15 cellular contexts compared by ENCODE assay signal in genomic region chr1:65558215-65558614, GRCh38.
DNase-seq lines count a peak whose midpoint lies in the region; ATAC-seq, FAIRE-seq and TF ChIP-seq lines count a peak whose summit lies in the region.
"Had no signal": no experiment of that assay in that cellular context is flagged by ENCODE, and none has a peak within 500 bp of the region (broad histone marks: within the 10 kb centered on the region; RNA-seq: fewer than 3 reads in every experiment).

No MANE protein-coding gene starts in this region.

- H3K4me3 Mint-ChIP-seq in osteocyte (ENCODE audit: unreplicated experiment) = no peak overlapping the region

- DNase-seq in AG09319 (ENCODE audit: extremely low read depth, low read depth) (peak; percentile 4), HEK293T (ENCODE audit: extremely low spot score) (no peak), bronchial epithelial cell (ENCODE audit: low read depth) (peak; percentile 26), fibroblast of peridontal ligament (ENCODE audit: extremely low read depth) (peak; percentile 60), osteocyte (ENCODE audit: extremely low spot score, unreplicated experiment) (no peak), HK-2 (ENCODE audit: unreplicated experiment) (no peak)
- DNase-seq: C1 segment of cervical spinal cord, Karpas-422, NCI-H187 treated with DMSO at 0.1 percent for 48 hours, NCI-H748 treated with DMSO at 0.1 percent for 48 hours, PC-3 had no signal

- H3K36me3 ChIP-seq in bronchial epithelial cell (ENCODE audit: control insufficient read depth, insufficient read depth, low read length) = no peaks in the 10 kb centered on the region

- H3K27me3 Mint-ChIP-seq in osteocyte (ENCODE audit: unreplicated experiment) = no peaks in the 10 kb centered on the region

- H3K27me3 ChIP-seq in bronchial epithelial cell (ENCODE audit: control insufficient read depth, insufficient read depth, low read length) = no peaks in the 10 kb centered on the region

- peaks cover 9% of the 10 kb centered on the region for H3K9me3 Mint-ChIP-seq in osteocyte (ENCODE audit: unreplicated experiment)

- no peak overlapping the region for H3K27ac Mint-ChIP-seq in osteocyte (ENCODE audit: unreplicated experiment)

- TF ChIP-seq CTCF in AG09319 (IDR thresholded peaks at IDR 0.05; ENCODE audit: low read depth, low read length) = no peak
- TF ChIP-seq CTCF in bronchial epithelial cell (IDR thresholded peaks at IDR 0.05; ENCODE audit: insufficient read depth, low read length, severe bottlenecking) = no peak
- TF ChIP-seq CTCF in osteocyte (IDR thresholded peaks at IDR 0.05) = no peak

- CTCF ChIA-PET in HEK293T (lab: Yijun Ruan, JAX) = no interaction called here

- ATAC-seq in GM19035 (IDR thresholded peaks at IDR 0.05; ENCODE audit: unreplicated experiment) (no peak), HG03565 (IDR thresholded peaks at IDR 0.05; ENCODE audit: unreplicated experiment) (no peak)
- ATAC-seq: PC-3 had no signal

- H3K4me3 ChIP-seq in bronchial epithelial cell (ENCODE audit: low read depth, low read length) = no peak overlapping the region

- H3K36me3 Mint-ChIP-seq in osteocyte (ENCODE audit: unreplicated experiment) = peaks cover 3% of the 10 kb centered on the region

- peaks cover 11% of the 10 kb centered on the region for H3K4me1 Mint-ChIP-seq in osteocyte (ENCODE audit: unreplicated experiment)

- POLR2A ChIA-PET in HEK293T (lab: Yijun Ruan, JAX) = no interaction called here

- no peak for FAIRE-seq in bronchial epithelial cell (lab: Jason Lieb, UNC)
- FAIRE-seq: A204.1, H54 had no signal

TF ChIP-seq in HEK293T, 16 proteins besides CTCF, POLR2A, EP300 and RAD21:
- TF ChIP-seq LEF1 (IDR thresholded peaks at IDR 0.05; ENCODE audit: borderline replicate concordance) (no peak), ZNF384 (IDR thresholded peaks at IDR 0.05) (peak; percentile 19; the same call in 1 of the 2 replicates)

Comparison
In these comparisons a context has a peak if more than half of its experiments do, and no peak if none do; other contexts are left out.
1. DNase-seq: peak in AG09319 (single experiment), bronchial epithelial cell (single experiment) and fibroblast of peridontal ligament (single experiment); none in HEK293T (single experiment), osteocyte (single experiment) and HK-2 (single experiment).